ENCODE assay signal across 15 cellular contexts in genomic region chr21:29403922-29404538, GRCh38.
A peak's percentile ranks its signal among the peaks of the same experiment; 100 is the strongest.
DNase-seq lines count a peak whose midpoint lies in the region; TF ChIP-seq lines count a peak whose summit lies in the region.
"Had no signal": no experiment of that assay in that cellular context is flagged by ENCODE, and none has a peak within 500 bp of the region (broad histone marks: within the 10 kb centered on the region; RNA-seq: fewer than 3 reads in every experiment).

No MANE protein-coding gene starts in this region.

- no peak overlapping the region for H2AFZ ChIP-seq in neuronal stem cell (ENCODE audit: low read length)

- H3K27me3 ChIP-seq in HL-60 (ENCODE audit: insufficient read depth, poor library complexity, severe bottlenecking) (no peaks in the 10 kb centered on the region), neuronal stem cell (ENCODE audit: control insufficient read depth in 3 of 3, insufficient read depth in 3 of 3, low read depth in 1 of 3, low read length in 3 of 3) (no peaks in the 10 kb centered on the region), brain microvascular endothelial cell (replicated peaks) (no peaks in the 10 kb centered on the region)

- no peak overlapping the region for H2BK12ac ChIP-seq in neuronal stem cell (ENCODE audit: low read length)

- H3K4me2 ChIP-seq in neuronal stem cell (ENCODE audit: insufficient read depth, low read length, poor library complexity, severe bottlenecking) = no peak overlapping the region

- H3K14ac ChIP-seq in neuronal stem cell (ENCODE audit: low read length) = no peak overlapping the region

- in situ Hi-C loops in brain microvascular endothelial cell (cut with HindIII; ENCODE audit: low pct_ligation_motif_present, low sequenced_read_pairs) = no loop called here

- peak overlapping the region; percentile 30 for H3K9ac ChIP-seq in neuronal stem cell (ENCODE audit: low read depth, low read length, poor library complexity)

- TF ChIP-seq CTCF in HL-60 (IDR thresholded peaks at IDR 0.05; ENCODE audit: insufficient read depth, low read length) (no peak), epithelial cell of esophagus (IDR thresholded peaks at IDR 0.05; ENCODE audit: insufficient read depth, low read depth, low read length, missing control alignments) (no peak), brain microvascular endothelial cell (IDR thresholded peaks at IDR 0.05; ENCODE audit: low read depth, low read length, missing control alignments) (no peak)

- H3K18ac ChIP-seq in neuronal stem cell (ENCODE audit: low read length) = peak overlapping the region; percentile 35

- H2BK5ac ChIP-seq in neuronal stem cell (ENCODE audit: low read length) = no peak overlapping the region

- no CpG with 5 or more reads among the region's 4 CpGs for WGBS in neuronal stem cell (ENCODE audit: extremely low coverage in 2 of 2, insufficient read length in 2 of 2, insufficient replicate concordance in 1 of 2), 2 donors

- no peak overlapping the region for H4K8ac ChIP-seq in neuronal stem cell (ENCODE audit: low read depth, low read length)

- H3K4me3 ChIP-seq in HL-60 (replicated peaks; ENCODE audit: insufficient read depth, low read length) = no peak overlapping the region
- no peak overlapping the region for H3K4me3 ChIP-seq in epithelial cell of esophagus (ENCODE audit: low read length)
- no peak overlapping the region for H3K4me3 ChIP-seq in neuronal stem cell (ENCODE audit: low read length in 2 of 2)
- H3K4me3 ChIP-seq in brain microvascular endothelial cell (ENCODE audit: low read depth, low read length) = no peak overlapping the region

- H2AK5ac ChIP-seq in neuronal stem cell (ENCODE audit: low read depth, low read length) = no peak overlapping the region

- no peak overlapping the region for H2BK120ac ChIP-seq in neuronal stem cell (ENCODE audit: low read depth, low read length)

- H3K23ac ChIP-seq in neuronal stem cell (ENCODE audit: low read depth, low read length, poor library complexity) = no peak overlapping the region

- H3K27ac ChIP-seq in HL-60 (replicated peaks) (no peak overlapping the region; the same call in 1 of the 2 replicates), neuronal stem cell (replicated peaks; ENCODE audit: low read length) (no peak overlapping the region), brain microvascular endothelial cell (no peak overlapping the region)
- H3K27ac ChIP-seq: VCaP had no signal

- H4K91ac ChIP-seq in neuronal stem cell (ENCODE audit: low read depth, low read length, poor library complexity) = peak overlapping the region; percentile 9

- no peaks in the 10 kb centered on the region for H3K79me1 ChIP-seq in neuronal stem cell (ENCODE audit: low read depth, low read length)

- H2BK15ac ChIP-seq in neuronal stem cell (ENCODE audit: low read length) = no peak overlapping the region

- DNase-seq in HL-60 (ENCODE audit: low read depth in 1 of 2, low spot score in 1 of 2) = peak; percentile 77 to 91
- peak; percentile 78 to 80 for DNase-seq in NOMO-1 (lab: John Stamatoyannopoulos, UW; ENCODE audit: unreplicated experiment in 2 of 2)
- peak; percentile 79 for DNase-seq in epithelial cell of esophagus (ENCODE audit: low read depth)
- DNase-seq in neuronal stem cell (ENCODE audit: low spot score) = no peak
- no peak for DNase-seq in NCI-H2227 treated with DMSO at 0.1 percent for 48 hours (lab: John Stamatoyannopoulos, UW)
- DNase-seq in activated effector memory CD4-positive, alpha-beta T cell treated with Interleukin-2 at 50 U/mL for 16 hours = no peak
- DNase-seq in brain microvascular endothelial cell = no peak
- DNase-seq in stimulated activated CD4-positive, alpha-beta T cell treated with anti-CD3 and anti-CD28 coated beads, Interleukin-4, amount 100 ng/mL, for 1 hour = no peak
- DNase-seq: activated CD8-positive, alpha-beta memory T cell treated with anti-CD3 and anti-CD28 coated beads, Interleukin-2, amount 10 ng/mL, durations not matched to agents 7 days and 5 days; activated naive CD4-positive, alpha-beta T cell treated with anti-CD3 and anti-CD28 coated beads, Interleukin-2, amount 10 ng/mL, durations not matched to agents 7 days and 5 days; CD4-positive, alpha-beta memory T cell; central memory CD4-positive, alpha-beta T cell; NCI-H2171; stimulated activated CD8-positive, alpha-beta memory T cell treated with anti-CD3 and anti-CD28 coated beads, Interleukin-4, amount 100 ng/mL, for 48 hours had no signal

- no peaks in the 10 kb centered on the region for H3K4me1 ChIP-seq in neuronal stem cell (ENCODE audit: control insufficient read depth in 2 of 2, insufficient read depth in 1 of 2, low read depth in 1 of 2, low read length in 2 of 2)

- peaks cover 4 to 10% of the 10 kb centered on the region in 2 donors for H3K9me3 ChIP-seq in neuronal stem cell (replicated peaks in 1 of 2; ENCODE audit: control insufficient read depth in 2 of 2, insufficient read depth in 1 of 2, low read depth in 1 of 2, low read length in 2 of 2)

- H3K4ac ChIP-seq in neuronal stem cell (ENCODE audit: low read length) = no peak overlapping the region

- H3K36me3 ChIP-seq in neuronal stem cell (replicated peaks in 1 of 2; ENCODE audit: control insufficient read depth in 2 of 2, insufficient read depth in 2 of 2, low read length in 2 of 2) (no peaks in the 10 kb centered on the region), brain microvascular endothelial cell (replicated peaks) (no peaks in the 10 kb centered on the region)

Comparison
In these comparisons a context has a peak if more than half of its experiments do, and no peak if none do; other contexts are left out.
1. DNase-seq: peak in HL-60 (2 of 2), NOMO-1 (2 of 2) and epithelial cell of esophagus (single experiment); none in neuronal stem cell (single experiment), NCI-H2227 treated with DMSO at 0.1 percent for 48 hours (single experiment), activated effector memory CD4-positive, alpha-beta T cell treated with Interleukin-2 at 50 U/mL for 16 hours (single experiment), brain microvascular endothelial cell (single experiment) and stimulated activated CD4-positive, alpha-beta T cell treated with anti-CD3 and anti-CD28 coated beads, Interleukin-4, amount 100 ng/mL, for 1 hour (single experiment).